34 cellular contexts compared by ENCODE assay signal in genomic region chr4:141962486-141962885, GRCh38.
"Had no signal": no experiment of that assay in that cellular context is flagged by ENCODE, and none has a peak within 500 bp of the region (broad histone marks: within the 10 kb centered on the region; RNA-seq: fewer than 3 reads in every experiment).

No MANE protein-coding gene starts in this region.

- DNase-seq: Karpas-422, Kasumi-1, MG63, MM.1S, MV-4-11, NCI-H1048, NCI-H1092, NCI-H1092 treated with DMSO at 0.1 percent for 48 hours, NCI-H1105, NCI-H1105 treated with DMSO at 0.1 percent for 48 hours, NCI-H1417, NCI-H1417 treated with DMSO at 0.1 percent for 48 hours, NCI-H1436, NCI-H1436 treated with DMSO at 0.1 percent for 48 hours, NCI-H146, NCI-H1694, NCI-H1694 treated with DMSO at 0.1 percent for 48 hours, NCI-H187, NCI-H187 treated with DMSO at 0.1 percent for 48 hours, NCI-H1930, NCI-H2029, NCI-H2029 treated with DMSO at 0.1 percent for 48 hours, NCI-H2081, NCI-H2081 treated with DMSO at 0.1 percent for 48 hours, NCI-H2107, NCI-H2171, NCI-H2171 treated with DMSO at 0.1 percent for 48 hours, NCI-H2227 treated with DMSO at 0.1 percent for 48 hours, NCI-H226, NCI-H345, NCI-H446 treated with DMSO at 0.1 percent for 48 hours, NCI-H510A, NCI-H510A treated with DMSO at 0.1 percent for 48 hours had no signal

- H3K27ac ChIP-seq: KMS-11 had no signal

- H3K4me3 ChIP-seq: MG63 had no signal

- H3K27me3 ChIP-seq: MG63 had no signal

- H3K36me3 ChIP-seq: MG63 had no signal
